1 cellular context compared by ENCODE assay signal in the genomic region with DNA sequence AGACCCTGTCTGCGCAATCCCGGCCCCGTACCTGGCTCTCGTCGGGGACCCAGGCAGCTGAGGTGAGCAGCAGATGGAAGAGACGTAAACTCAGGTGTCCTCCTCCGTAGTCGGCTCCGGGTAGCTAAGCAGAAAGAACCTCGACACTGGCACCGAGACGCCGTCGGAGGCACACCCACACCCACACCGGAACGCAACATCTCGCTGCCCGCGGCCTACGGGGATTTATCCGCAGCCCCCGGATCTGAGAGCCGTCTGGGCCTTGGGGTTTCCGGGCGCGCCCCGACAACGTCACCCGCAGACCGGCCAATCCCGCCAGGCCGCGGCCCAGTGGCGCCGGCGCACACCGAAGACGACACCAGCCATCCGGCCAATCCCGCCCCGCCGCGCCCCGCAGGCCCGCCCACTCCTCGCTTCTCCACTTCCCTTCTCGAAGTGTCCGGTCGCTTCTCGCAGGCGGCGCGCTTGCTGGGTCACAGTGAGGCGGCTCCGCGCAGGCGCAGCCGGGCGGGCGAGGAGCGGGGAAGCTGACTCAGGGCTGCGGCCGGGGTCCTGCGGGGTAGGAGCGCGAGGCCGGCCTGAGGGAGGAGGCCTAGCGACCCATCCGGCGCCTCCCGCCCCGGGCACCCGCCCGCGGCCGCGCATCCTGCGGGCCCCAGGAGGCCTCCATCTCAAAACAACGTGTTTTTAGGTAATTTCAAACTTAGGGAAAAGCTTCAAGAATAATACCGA.
A peak's percentile ranks its signal among the peaks of the same experiment; 100 is the strongest.
TF ChIP-seq lines count a peak whose summit lies in the region.

A gene with protein sequence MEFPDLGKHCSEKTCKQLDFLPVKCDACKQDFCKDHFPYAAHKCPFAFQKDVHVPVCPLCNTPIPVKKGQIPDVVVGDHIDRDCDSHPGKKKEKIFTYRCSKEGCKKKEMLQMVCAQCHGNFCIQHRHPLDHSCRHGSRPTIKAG (minus strand): TSS at position 264 of the 732 bp plus-strand sequence. CDS start 1,984 bp downstream, outside the sequence.

TF ChIP-seq in HepG2, 621 proteins besides CTCF, POLR2A, EP300 and RAD21 (continued from another document and continues in another):
- TF ChIP-seq FOXA1 (IDR thresholded peaks at IDR 0.05) = no peak
- 0 out of 2 replicates have a peak, but pooled peaks have one; percentile 15 for TF ChIP-seq FOXA1 (CRISPR knock-in tag; IDR thresholded peaks at IDR 0.05)
- TF ChIP-seq, protein P1, sequence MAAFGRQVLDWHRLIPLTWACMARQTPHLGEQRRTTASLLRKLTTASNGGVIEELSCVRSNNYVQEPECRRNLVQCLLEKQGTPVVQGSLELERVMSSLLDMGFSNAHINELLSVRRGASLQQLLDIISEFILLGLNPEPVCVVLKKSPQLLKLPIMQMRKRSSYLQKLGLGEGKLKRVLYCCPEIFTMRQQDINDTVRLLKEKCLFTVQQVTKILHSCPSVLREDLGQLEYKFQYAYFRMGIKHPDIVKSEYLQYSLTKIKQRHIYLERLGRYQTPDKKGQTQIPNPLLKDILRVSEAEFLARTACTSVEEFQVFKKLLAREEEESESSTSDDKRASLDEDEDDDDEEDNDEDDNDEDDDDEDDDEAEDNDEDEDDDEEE (CRISPR knock-in tag; IDR thresholded peaks at IDR 0.05) = no peak; the same call in 1 of the 2 replicates
- peak; percentile 47; the same call in 1 of the 2 replicates for TF ChIP-seq NKX3-1 (CRISPR knock-in tag; IDR thresholded peaks at IDR 0.05)
- TF ChIP-seq ZC3H4 (CRISPR knock-in tag; IDR thresholded peaks at IDR 0.05; ENCODE audit: borderline replicate concordance) = no peak
- TF ChIP-seq WIZ (CRISPR knock-in tag; IDR thresholded peaks at IDR 0.05) = no peak
- TF ChIP-seq, protein P2, sequence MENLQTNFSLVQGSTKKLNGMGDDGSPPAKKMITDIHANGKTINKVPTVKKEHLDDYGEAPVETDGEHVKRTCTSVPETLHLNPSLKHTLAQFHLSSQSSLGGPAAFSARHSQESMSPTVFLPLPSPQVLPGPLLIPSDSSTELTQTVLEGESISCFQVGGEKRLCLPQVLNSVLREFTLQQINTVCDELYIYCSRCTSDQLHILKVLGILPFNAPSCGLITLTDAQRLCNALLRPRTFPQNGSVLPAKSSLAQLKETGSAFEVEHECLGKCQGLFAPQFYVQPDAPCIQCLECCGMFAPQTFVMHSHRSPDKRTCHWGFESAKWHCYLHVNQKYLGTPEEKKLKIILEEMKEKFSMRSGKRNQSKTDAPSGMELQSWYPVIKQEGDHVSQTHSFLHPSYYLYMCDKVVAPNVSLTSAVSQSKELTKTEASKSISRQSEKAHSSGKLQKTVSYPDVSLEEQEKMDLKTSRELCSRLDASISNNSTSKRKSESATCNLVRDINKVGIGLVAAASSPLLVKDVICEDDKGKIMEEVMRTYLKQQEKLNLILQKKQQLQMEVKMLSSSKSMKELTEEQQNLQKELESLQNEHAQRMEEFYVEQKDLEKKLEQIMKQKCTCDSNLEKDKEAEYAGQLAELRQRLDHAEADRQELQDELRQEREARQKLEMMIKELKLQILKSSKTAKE (CRISPR knock-in tag; IDR thresholded peaks at IDR 0.05; ENCODE audit: borderline replicate concordance) = no peak
- peak; percentile 77; the same call in 1 of the 2 replicates for TF ChIP-seq ZNF766 (CRISPR knock-in tag; IDR thresholded peaks at IDR 0.05; ENCODE audit: borderline replicate concordance)
- 0 out of 2 replicates have a peak, but pooled peaks have one; percentile 42 for TF ChIP-seq MAFG (CRISPR knock-in tag; IDR thresholded peaks at IDR 0.05)
- no peak for TF ChIP-seq PLRG1 (conservative IDR thresholded peaks at IDR 0.05)
- no peak for TF ChIP-seq ZNF510 (CRISPR knock-in tag; IDR thresholded peaks at IDR 0.05; ENCODE audit: low read depth)
- TF ChIP-seq KLF12 (CRISPR knock-in tag; IDR thresholded peaks at IDR 0.05; ENCODE audit: borderline replicate concordance) = no peak; the same call in 1 of the 2 replicates
- TF ChIP-seq ZNF44 (CRISPR knock-in tag; IDR thresholded peaks at IDR 0.05) = peak; percentile 44; the same call in 1 of the 2 replicates
- peak; percentile 80; the same call in 1 of the 2 replicates for TF ChIP-seq TMF1 (CRISPR knock-in tag; IDR thresholded peaks at IDR 0.05; ENCODE audit: low read depth)
- TF ChIP-seq SMC3 (IDR thresholded peaks at IDR 0.05; ENCODE audit: low read length) = no peak
- TF ChIP-seq GPN1 (CRISPR knock-in tag; IDR thresholded peaks at IDR 0.05; ENCODE audit: borderline replicate concordance) = no peak; the same call in 1 of the 2 replicates
- TF ChIP-seq TOE1 (CRISPR knock-in tag; IDR thresholded peaks at IDR 0.05) = no peak
- TF ChIP-seq HOXD1 (CRISPR knock-in tag; IDR thresholded peaks at IDR 0.05) = peak; percentile 78
- 0 out of 2 replicates have a peak, but pooled peaks have one; percentile 42 for TF ChIP-seq ZNF773 (CRISPR knock-in tag; IDR thresholded peaks at IDR 0.05; ENCODE audit: borderline replicate concordance)
- no peak for TF ChIP-seq ARID2 (CRISPR knock-in tag; IDR thresholded peaks at IDR 0.05; ENCODE audit: borderline replicate concordance)
- 0 out of 2 replicates have a peak, but pooled peaks have one; percentile 71 for TF ChIP-seq ZNF839 (CRISPR knock-in tag; IDR thresholded peaks at IDR 0.05; ENCODE audit: borderline replicate concordance)
- TF ChIP-seq ZNF563 (CRISPR knock-in tag; IDR thresholded peaks at IDR 0.05) = peak; percentile 65; the same call in 1 of the 2 replicates
- TF ChIP-seq NCOR1 (IDR thresholded peaks at IDR 0.05; ENCODE audit: borderline replicate concordance, low read length) = no peak
- TF ChIP-seq ZNF598 (CRISPR knock-in tag; IDR thresholded peaks at IDR 0.05; ENCODE audit: borderline replicate concordance) = no peak
- TF ChIP-seq, protein P3, sequence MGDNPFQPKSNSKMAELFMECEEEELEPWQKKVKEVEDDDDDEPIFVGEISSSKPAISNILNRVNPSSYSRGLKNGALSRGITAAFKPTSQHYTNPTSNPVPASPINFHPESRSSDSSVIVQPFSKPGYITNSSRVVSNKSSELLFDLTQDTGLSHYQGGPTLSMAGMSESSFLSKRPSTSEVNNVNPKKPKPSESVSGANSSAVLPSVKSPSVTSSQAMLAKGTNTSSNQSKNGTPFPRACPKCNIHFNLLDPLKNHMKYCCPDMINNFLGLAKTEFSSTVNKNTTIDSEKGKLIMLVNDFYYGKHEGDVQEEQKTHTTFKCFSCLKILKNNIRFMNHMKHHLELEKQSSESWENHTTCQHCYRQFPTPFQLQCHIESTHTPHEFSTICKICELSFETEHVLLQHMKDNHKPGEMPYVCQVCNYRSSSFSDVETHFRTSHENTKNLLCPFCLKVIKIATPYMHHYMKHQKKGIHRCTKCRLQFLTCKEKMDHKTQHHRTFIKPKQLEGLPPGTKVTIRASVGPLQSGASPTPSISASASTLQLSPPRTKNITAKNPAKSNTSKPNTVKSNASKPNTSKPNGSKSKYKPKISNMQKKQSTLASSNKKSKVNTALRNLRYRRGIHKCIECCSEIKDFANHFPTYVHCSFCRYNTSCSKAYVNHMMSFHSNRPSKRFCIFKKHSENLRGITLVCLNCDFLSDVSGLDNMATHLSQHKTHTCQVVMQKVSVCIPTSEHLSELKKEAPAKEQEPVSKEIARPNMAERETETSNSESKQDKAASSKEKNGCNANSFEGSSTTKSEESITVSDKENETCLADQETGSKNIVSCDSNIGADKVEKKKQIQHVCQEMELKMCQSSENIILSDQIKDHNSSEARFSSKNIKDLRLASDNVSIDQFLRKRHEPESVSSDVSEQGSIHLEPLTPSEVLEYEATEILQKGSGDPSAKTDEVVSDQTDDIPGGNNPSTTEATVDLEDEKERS (CRISPR knock-in tag; IDR thresholded peaks at IDR 0.05) = no peak
- peak; percentile 98 for TF ChIP-seq NFYB (CRISPR knock-in tag; IDR thresholded peaks at IDR 0.05)
- TF ChIP-seq ZNF354B (CRISPR knock-in tag; IDR thresholded peaks at IDR 0.05) = no peak
- TF ChIP-seq CREB1 (IDR thresholded peaks at IDR 0.05) = peak; percentile 99
- peak; percentile 96 for TF ChIP-seq CREB1 (CRISPR knock-in tag; IDR thresholded peaks at IDR 0.05)
- TF ChIP-seq CENPX (CRISPR knock-in tag; IDR thresholded peaks at IDR 0.05) = no peak
- no peak for TF ChIP-seq ZNF101 (CRISPR knock-in tag; IDR thresholded peaks at IDR 0.05; ENCODE audit: borderline replicate concordance, low read depth)
- TF ChIP-seq RFXAP (CRISPR knock-in tag; IDR thresholded peaks at IDR 0.05; ENCODE audit: borderline replicate concordance) = peak; percentile 92
- TF ChIP-seq, protein P4, sequence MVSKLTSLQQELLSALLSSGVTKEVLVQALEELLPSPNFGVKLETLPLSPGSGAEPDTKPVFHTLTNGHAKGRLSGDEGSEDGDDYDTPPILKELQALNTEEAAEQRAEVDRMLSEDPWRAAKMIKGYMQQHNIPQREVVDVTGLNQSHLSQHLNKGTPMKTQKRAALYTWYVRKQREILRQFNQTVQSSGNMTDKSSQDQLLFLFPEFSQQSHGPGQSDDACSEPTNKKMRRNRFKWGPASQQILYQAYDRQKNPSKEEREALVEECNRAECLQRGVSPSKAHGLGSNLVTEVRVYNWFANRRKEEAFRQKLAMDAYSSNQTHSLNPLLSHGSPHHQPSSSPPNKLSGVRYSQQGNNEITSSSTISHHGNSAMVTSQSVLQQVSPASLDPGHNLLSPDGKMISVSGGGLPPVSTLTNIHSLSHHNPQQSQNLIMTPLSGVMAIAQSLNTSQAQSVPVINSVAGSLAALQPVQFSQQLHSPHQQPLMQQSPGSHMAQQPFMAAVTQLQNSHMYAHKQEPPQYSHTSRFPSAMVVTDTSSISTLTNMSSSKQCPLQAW (CRISPR knock-in tag; IDR thresholded peaks at IDR 0.05) = no peak
- no peak for TF ChIP-seq MBNL3 (CRISPR knock-in tag; conservative IDR thresholded peaks at IDR 0.05)
- TF ChIP-seq ZNF703 (CRISPR knock-in tag; IDR thresholded peaks at IDR 0.05; ENCODE audit: borderline replicate concordance) = no peak
- no peak for TF ChIP-seq HMG20B (CRISPR knock-in tag; conservative IDR thresholded peaks at IDR 0.05)
- TF ChIP-seq, protein P5, sequence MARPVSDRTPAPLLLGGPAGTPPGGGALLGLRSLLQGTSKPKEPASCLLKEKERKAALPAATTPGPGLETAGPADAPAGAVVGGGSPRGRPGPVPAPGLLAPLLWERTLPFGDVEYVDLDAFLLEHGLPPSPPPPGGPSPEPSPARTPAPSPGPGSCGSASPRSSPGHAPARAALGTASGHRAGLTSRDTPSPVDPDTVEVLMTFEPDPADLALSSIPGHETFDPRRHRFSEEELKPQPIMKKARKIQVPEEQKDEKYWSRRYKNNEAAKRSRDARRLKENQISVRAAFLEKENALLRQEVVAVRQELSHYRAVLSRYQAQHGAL (CRISPR knock-in tag; IDR thresholded peaks at IDR 0.05; ENCODE audit: not compliant biosample characterization) = peak; percentile 56
- TF ChIP-seq, protein P6, sequence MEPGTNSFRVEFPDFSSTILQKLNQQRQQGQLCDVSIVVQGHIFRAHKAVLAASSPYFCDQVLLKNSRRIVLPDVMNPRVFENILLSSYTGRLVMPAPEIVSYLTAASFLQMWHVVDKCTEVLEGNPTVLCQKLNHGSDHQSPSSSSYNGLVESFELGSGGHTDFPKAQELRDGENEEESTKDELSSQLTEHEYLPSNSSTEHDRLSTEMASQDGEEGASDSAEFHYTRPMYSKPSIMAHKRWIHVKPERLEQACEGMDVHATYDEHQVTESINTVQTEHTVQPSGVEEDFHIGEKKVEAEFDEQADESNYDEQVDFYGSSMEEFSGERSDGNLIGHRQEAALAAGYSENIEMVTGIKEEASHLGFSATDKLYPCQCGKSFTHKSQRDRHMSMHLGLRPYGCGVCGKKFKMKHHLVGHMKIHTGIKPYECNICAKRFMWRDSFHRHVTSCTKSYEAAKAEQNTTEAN (CRISPR knock-in tag; conservative IDR thresholded peaks at IDR 0.05) = no peak
- no peak for TF ChIP-seq ZBTB21 (CRISPR knock-in tag; IDR thresholded peaks at IDR 0.05)
- TF ChIP-seq ZNF747 (CRISPR knock-in tag; IDR thresholded peaks at IDR 0.05; ENCODE audit: borderline replicate concordance) = no peak; the same call in 1 of the 2 replicates
- TF ChIP-seq SIX1 (CRISPR knock-in tag; IDR thresholded peaks at IDR 0.05; ENCODE audit: borderline replicate concordance) = no peak
- TF ChIP-seq, protein P7, sequence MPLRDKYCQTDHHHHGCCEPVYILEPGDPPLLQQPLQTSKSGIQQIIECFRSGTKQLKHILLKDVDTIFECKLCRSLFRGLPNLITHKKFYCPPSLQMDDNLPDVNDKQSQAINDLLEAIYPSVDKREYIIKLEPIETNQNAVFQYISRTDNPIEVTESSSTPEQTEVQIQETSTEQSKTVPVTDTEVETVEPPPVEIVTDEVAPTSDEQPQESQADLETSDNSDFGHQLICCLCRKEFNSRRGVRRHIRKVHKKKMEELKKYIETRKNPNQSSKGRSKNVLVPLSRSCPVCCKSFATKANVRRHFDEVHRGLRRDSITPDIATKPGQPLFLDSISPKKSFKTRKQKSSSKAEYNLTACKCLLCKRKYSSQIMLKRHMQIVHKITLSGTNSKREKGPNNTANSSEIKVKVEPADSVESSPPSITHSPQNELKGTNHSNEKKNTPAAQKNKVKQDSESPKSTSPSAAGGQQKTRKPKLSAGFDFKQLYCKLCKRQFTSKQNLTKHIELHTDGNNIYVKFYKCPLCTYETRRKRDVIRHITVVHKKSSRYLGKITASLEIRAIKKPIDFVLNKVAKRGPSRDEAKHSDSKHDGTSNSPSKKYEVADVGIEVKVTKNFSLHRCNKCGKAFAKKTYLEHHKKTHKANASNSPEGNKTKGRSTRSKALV (CRISPR knock-in tag; IDR thresholded peaks at IDR 0.05) = no peak
- TF ChIP-seq NR2F1 (CRISPR knock-in tag; IDR thresholded peaks at IDR 0.05) = no peak
- TF ChIP-seq, protein P8, sequence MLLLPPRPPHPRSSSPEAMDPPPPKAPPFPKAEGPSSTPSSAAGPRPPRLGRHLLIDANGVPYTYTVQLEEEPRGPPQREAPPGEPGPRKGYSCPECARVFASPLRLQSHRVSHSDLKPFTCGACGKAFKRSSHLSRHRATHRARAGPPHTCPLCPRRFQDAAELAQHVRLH (CRISPR knock-in tag; IDR thresholded peaks at IDR 0.05; ENCODE audit: borderline replicate concordance, low read depth) = no peak; the same call in 1 of the 2 replicates
- TF ChIP-seq, protein P9, sequence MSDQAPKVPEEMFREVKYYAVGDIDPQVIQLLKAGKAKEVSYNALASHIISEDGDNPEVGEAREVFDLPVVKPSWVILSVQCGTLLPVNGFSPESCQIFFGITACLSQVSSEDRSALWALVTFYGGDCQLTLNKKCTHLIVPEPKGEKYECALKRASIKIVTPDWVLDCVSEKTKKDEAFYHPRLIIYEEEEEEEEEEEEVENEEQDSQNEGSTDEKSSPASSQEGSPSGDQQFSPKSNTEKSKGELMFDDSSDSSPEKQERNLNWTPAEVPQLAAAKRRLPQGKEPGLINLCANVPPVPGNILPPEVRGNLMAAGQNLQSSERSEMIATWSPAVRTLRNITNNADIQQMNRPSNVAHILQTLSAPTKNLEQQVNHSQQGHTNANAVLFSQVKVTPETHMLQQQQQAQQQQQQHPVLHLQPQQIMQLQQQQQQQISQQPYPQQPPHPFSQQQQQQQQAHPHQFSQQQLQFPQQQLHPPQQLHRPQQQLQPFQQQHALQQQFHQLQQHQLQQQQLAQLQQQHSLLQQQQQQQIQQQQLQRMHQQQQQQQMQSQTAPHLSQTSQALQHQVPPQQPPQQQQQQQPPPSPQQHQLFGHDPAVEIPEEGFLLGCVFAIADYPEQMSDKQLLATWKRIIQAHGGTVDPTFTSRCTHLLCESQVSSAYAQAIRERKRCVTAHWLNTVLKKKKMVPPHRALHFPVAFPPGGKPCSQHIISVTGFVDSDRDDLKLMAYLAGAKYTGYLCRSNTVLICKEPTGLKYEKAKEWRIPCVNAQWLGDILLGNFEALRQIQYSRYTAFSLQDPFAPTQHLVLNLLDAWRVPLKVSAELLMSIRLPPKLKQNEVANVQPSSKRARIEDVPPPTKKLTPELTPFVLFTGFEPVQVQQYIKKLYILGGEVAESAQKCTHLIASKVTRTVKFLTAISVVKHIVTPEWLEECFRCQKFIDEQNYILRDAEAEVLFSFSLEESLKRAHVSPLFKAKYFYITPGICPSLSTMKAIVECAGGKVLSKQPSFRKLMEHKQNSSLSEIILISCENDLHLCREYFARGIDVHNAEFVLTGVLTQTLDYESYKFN (CRISPR knock-in tag; conservative IDR thresholded peaks at IDR 0.05) = peak; percentile 43; the same call in 1 of the 2 replicates
